In the genomic region with DNA sequence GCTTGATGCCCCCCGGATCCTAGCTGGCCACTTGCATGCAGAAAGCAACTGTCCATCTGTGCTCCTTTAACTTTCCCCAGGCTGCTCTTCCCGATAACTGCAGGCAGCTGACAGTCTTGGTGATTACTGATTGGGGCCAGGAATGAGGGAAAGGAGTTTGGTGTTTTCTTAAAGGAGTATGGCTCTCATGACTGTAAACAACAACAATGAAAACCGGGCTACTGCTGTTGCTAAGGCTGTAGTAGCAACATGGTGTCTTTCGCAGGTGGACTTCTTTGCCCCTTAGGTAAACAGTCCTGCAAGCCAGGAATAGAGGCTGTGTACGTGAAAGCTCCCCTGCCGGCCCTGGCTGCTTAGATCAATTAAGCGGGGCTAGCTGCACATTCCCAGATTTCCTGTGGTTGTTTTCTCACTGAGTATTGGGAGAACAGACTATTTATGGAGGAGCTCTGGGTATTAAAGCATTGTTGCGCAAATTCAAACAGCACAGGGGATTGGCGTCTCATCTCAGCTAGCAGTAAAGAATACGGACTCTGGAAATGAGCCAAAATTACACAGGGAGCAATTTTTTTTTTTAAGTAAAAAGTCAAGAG, we compare ENCODE assay signal across 11 cellular contexts.
DNase-seq lines count a peak whose midpoint lies in the region; ATAC-seq and TF ChIP-seq lines count a peak whose summit lies in the region.
"Had no signal": no experiment of that assay in that cellular context is flagged by ENCODE, and none has a peak within 500 bp of the region (broad histone marks: within the 10 kb centered on the region; RNA-seq: fewer than 3 reads in every experiment).

No MANE protein-coding gene starts in this region.

- H4K20me1 ChIP-seq in MM.1S (ENCODE audit: insufficient read depth, low read length): no peaks in the 10 kb centered on the region

- intact Hi-C loops in right lobe of liver (cut with DNase I): no loop called here

- H3K4me1 Mint-ChIP-seq in chondrocyte (ENCODE audit: low read depth): peaks cover 48% of the 10 kb centered on the region

- no peak for TF ChIP-seq POLR2A in right lobe of liver (IDR thresholded peaks at IDR 0.05)

- no peak overlapping the region for H3K27ac Mint-ChIP-seq in chondrocyte (ENCODE audit: unreplicated experiment)
- H3K27ac Mint-ChIP-seq: stimulated activated naive CD8-positive, alpha-beta T cell treated with anti-CD3 and anti-CD28 coated beads, Interleukin-15, Interleukin-2, amounts not matched to agents 100 ng/mL and 50 ng/mL, for 24 hours had no signal

- DNase-seq in AG04449 (ENCODE audit: low read depth, low spot score) (peak; percentile 17), NCI-H146 treated with DMSO at 0.1 percent for 48 hours (lab: John Stamatoyannopoulos, UW; ENCODE audit: unreplicated experiment) (peak; percentile 0), coronary artery (ENCODE audit: low spot score) (no peak), right lobe of liver (no peak), chondrocyte (ENCODE audit: low spot score) (no peak), MM.1S (no peak), AML-193 (lab: John Stamatoyannopoulos, UW) (no peak)
- no peak for DNase-seq in stimulated activated CD4-positive, alpha-beta T cell treated with anti-CD3 and anti-CD28 coated beads, Interleukin-1b, Interleukin-23, amount 100 ng/mL, for 48 hours
- DNase-seq: NCI-H774 had no signal

- CTCF ChIA-PET in AG04449 (lab: Yijun Ruan, JAX): interaction anchor here (1.3 to 2.0 kb wide), 3 partner anchors 12 to 230 kb away, joined by 3 to 5 read pairs (median 3); no protein-coding TSS in a partner anchor

- H3K27me3 Mint-ChIP-seq in chondrocyte (ENCODE audit: low read depth): no peaks in the 10 kb centered on the region
- H3K27me3 Mint-ChIP-seq: stimulated activated naive CD8-positive, alpha-beta T cell treated with anti-CD3 and anti-CD28 coated beads, Interleukin-15, Interleukin-2, amounts not matched to agents 100 ng/mL and 50 ng/mL, for 24 hours had no signal

- no peak overlapping the region for H2AFZ ChIP-seq in MM.1S (ENCODE audit: low read length)

- H3K36me3 ChIP-seq in right lobe of liver (no peaks in the 10 kb centered on the region), MM.1S (replicated peaks; ENCODE audit: insufficient read depth, low read length) (no peaks in the 10 kb centered on the region)

- no peaks in the 10 kb centered on the region for H3K9me3 Mint-ChIP-seq in chondrocyte (ENCODE audit: low read depth)
- H3K9me3 Mint-ChIP-seq: neural crest cell; stimulated activated naive CD8-positive, alpha-beta T cell treated with anti-CD3 and anti-CD28 coated beads, Interleukin-15, Interleukin-2, amounts not matched to agents 100 ng/mL and 50 ng/mL, for 24 hours had no signal

- no peak overlapping the region for H3K4me3 Mint-ChIP-seq in chondrocyte (ENCODE audit: unreplicated experiment)
- H3K4me3 Mint-ChIP-seq: neural crest cell; stimulated activated naive CD8-positive, alpha-beta T cell treated with anti-CD3 and anti-CD28 coated beads, Interleukin-15, Interleukin-2, amounts not matched to agents 100 ng/mL and 50 ng/mL, for 24 hours had no signal

- no peaks in the 10 kb centered on the region for H3K9me2 ChIP-seq in MM.1S (replicated peaks; ENCODE audit: insufficient read depth, low read length)

- no peak overlapping the region for H3K4me2 ChIP-seq in MM.1S (ENCODE audit: low read depth, low read length)

- H3K4me1 ChIP-seq in right lobe of liver (peaks cover 0 to 49% (median 12%) of the 10 kb centered on the region in 4 donors), MM.1S (ENCODE audit: low read length) (no peaks in the 10 kb centered on the region)

- H3K4me3 ChIP-seq in AG04449 (ENCODE audit: low read depth, low read length) (no peak overlapping the region), coronary artery (peak overlapping the region; percentile 24), right lobe of liver (peak overlapping the region in 1 of 3 donors; percentile 17), MM.1S (ENCODE audit: low read length) (no peak overlapping the region)

- POLR2A ChIA-PET in AG04449 (lab: Yijun Ruan, JAX): no interaction called here

- no peaks in the 10 kb centered on the region for H3F3A ChIP-seq in MM.1S (ENCODE audit: insufficient read depth, low read length)

- ATAC-seq in right lobe of liver: peak; percentile 6 to 44 (median 18)

- WGBS in right lobe of liver (ENCODE audit: insufficient coverage, low coverage, low lambda C conversion rate, missing lambda C conversion rate): 21% methylated on average over 9 of the region's 10 CpGs

- H3K79me2 ChIP-seq in MM.1S (ENCODE audit: low read length): no peaks in the 10 kb centered on the region

- H3K9me3 ChIP-seq in right lobe of liver (no peaks in the 10 kb centered on the region), MM.1S (replicated peaks; ENCODE audit: insufficient read depth, low read length) (no peaks in the 10 kb centered on the region)

- H3K36me3 Mint-ChIP-seq in chondrocyte (ENCODE audit: low read depth): no peaks in the 10 kb centered on the region

- no peak for TF ChIP-seq CTCF in AG04449 (IDR thresholded peaks at IDR 0.05; ENCODE audit: insufficient read depth, low read length, missing control alignments)
- TF ChIP-seq CTCF in coronary artery (IDR thresholded peaks at IDR 0.05): no peak
- no peak for TF ChIP-seq CTCF in right lobe of liver (IDR thresholded peaks at IDR 0.05)
- no peak for TF ChIP-seq CTCF in chondrocyte (IDR thresholded peaks at IDR 0.05)
- no peak for TF ChIP-seq CTCF in MM.1S (IDR thresholded peaks at IDR 0.05; ENCODE audit: low read length)

- no peaks in the 10 kb centered on the region for H3K27me3 ChIP-seq in right lobe of liver
- no peaks in the 10 kb centered on the region for H3K27me3 ChIP-seq in MM.1S (replicated peaks; ENCODE audit: insufficient read depth, low read length)

- H3K27ac ChIP-seq in coronary artery (no peak overlapping the region), right lobe of liver (peak overlapping the region in 2 of 3 donors; percentile 38 to 72), MM.1S (ENCODE audit: low read length) (no peak overlapping the region)

- no peak overlapping the region for H3K9ac ChIP-seq in MM.1S (ENCODE audit: low read length)

Comparison
In these comparisons a context has a peak if more than half of its experiments do, and no peak if none do; other contexts are left out.
1. DNase-seq: peak in AG04449 (single experiment) and NCI-H146 treated with DMSO at 0.1 percent for 48 hours (single experiment); none in coronary artery (single experiment), right lobe of liver (0 of 3), stimulated activated CD4-positive, alpha-beta T cell treated with anti-CD3 and anti-CD28 coated beads, Interleukin-1b, Interleukin-23, amount 100 ng/mL, for 48 hours (single experiment), chondrocyte (single experiment), MM.1S (single experiment) and AML-193 (0 of 2).
2. H3K27ac ChIP-seq: peak in right lobe of liver (2 of 3); none in coronary artery (0 of 2) and MM.1S (single experiment).